In the genomic region with DNA sequence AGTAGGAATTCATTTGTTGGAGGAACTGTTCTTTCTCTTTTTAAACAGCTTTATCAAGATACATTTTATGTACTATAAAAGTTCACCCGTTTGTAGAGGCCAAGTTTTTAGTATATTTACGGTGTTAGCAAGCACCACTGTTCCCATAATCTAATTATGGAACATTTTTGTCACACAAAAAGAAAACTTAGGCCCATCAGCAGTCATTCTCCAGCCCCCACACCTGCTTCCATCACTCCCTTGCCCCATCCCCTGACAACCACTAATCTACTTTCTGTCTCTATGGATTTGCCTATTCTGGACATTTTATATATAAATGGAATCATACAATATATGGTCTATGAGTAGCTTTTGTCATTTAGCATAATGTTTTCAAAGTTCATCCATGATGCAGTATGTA, we compare ENCODE assay signal across 9 cellular contexts.
"Had no signal": no experiment of that assay in that cellular context is flagged by ENCODE, and none has a peak within 500 bp of the region (broad histone marks: within the 10 kb centered on the region; RNA-seq: fewer than 3 reads in every experiment).

No MANE protein-coding gene starts in this region.

- DNase-seq: GM23248, GOT3, H7, HFFc6 had no signal

- H3K27ac ChIP-seq: GM23248, HL-60 had no signal

- H3K27me3 Mint-ChIP-seq: IgD-negative memory B cell had no signal

- ATAC-seq: HCT116, HepG2 had no signal

- H3K4me1 Mint-ChIP-seq: IgD-negative memory B cell had no signal

- H3K27ac Mint-ChIP-seq: HFFc6, IgD-negative memory B cell had no signal

- H3K4me3 Mint-ChIP-seq: HFFc6, IgD-negative memory B cell had no signal

- H3K36me3 Mint-ChIP-seq: IgD-negative memory B cell had no signal

- H3K9ac ChIP-seq: GM23248 had no signal

- H3K36me3 ChIP-seq: HAP-1 had no signal

- H3K9me3 ChIP-seq: HAP-1 had no signal

- H3K4me3 ChIP-seq: GM23248, HAP-1 had no signal

- H3K9me3 Mint-ChIP-seq: HFFc6 had no signal
